Comparison of ENCODE assay signal across 18 cellular contexts in genomic region chr11:1531418-1531817, GRCh38. TPM values are rescaled to one million over a fixed set of nuclear protein-coding genes. Genes with fewer than 3 reads are reported as not detected.
DNase-seq lines count a peak whose midpoint lies in the region; ATAC-seq lines count a peak whose summit lies in the region.
"Had no signal": no experiment of that assay in that cellular context is flagged by ENCODE, and none has a peak within 500 bp of the region (broad histone marks: within the 10 kb centered on the region; RNA-seq: fewer than 3 reads in every experiment).

No MANE protein-coding gene starts in this region.

- no peak overlapping the region for H3K4me3 Mint-ChIP-seq in activated naive CD4-positive, alpha-beta T cell treated with anti-CD3 and anti-CD28 coated beads, Interleukin-2, amount 10 ng/mL, durations not matched to agents 7 days and 5 days
- H3K4me3 Mint-ChIP-seq in central memory CD8-positive, alpha-beta T cell, result no peak overlapping the region
- peak overlapping the region in 2 of 10 donors; percentile 20 to 45 for H3K4me3 Mint-ChIP-seq in naive thymus-derived CD4-positive, alpha-beta T cell
- H3K4me3 Mint-ChIP-seq: neural crest cell had no signal

- 50% methylated on average over 8 of the region's 8 CpGs for WGBS in right cardiac atrium

- H3K27me3 ChIP-seq in right cardiac atrium (ENCODE audit: control insufficient read depth, insufficient read depth), result no peaks in the 10 kb centered on the region
- H3K27me3 ChIP-seq in naive thymus-derived CD4-positive, alpha-beta T cell (ENCODE audit: control insufficient read depth in 2 of 2, insufficient read depth in 2 of 2, low read length in 2 of 2), result no peaks in the 10 kb centered on the region
- H3K27me3 ChIP-seq: colonic mucosa had no signal

- no peaks in the 10 kb centered on the region for H3K27me3 Mint-ChIP-seq in activated naive CD4-positive, alpha-beta T cell treated with anti-CD3 and anti-CD28 coated beads, Interleukin-2, amount 10 ng/mL, durations not matched to agents 7 days and 5 days
- H3K27me3 Mint-ChIP-seq in central memory CD8-positive, alpha-beta T cell, result no peaks in the 10 kb centered on the region
- no peaks in the 10 kb centered on the region for H3K27me3 Mint-ChIP-seq in naive thymus-derived CD4-positive, alpha-beta T cell
- H3K27me3 Mint-ChIP-seq: T-cell had no signal

- no peak for ATAC-seq in central memory CD8-positive, alpha-beta T cell (replicated peaks; ENCODE audit: extremely low read depth, poor library complexity, severe bottlenecking)
- no peak for ATAC-seq in right cardiac atrium
- no peak for ATAC-seq in naive thymus-derived CD4-positive, alpha-beta T cell
- ATAC-seq: T-cell had no signal

- peak overlapping the region; percentile 73 for H3K27ac ChIP-seq in right cardiac atrium (ENCODE audit: low read length)
- peak overlapping the region; percentile 55 for H3K27ac ChIP-seq in temporal lobe (ENCODE audit: low read depth, low read length)
- H3K27ac ChIP-seq in naive thymus-derived CD4-positive, alpha-beta T cell (ENCODE audit: low read depth, low read length), result no peak overlapping the region
- H3K27ac ChIP-seq: colonic mucosa had no signal

- H3K4me1 Mint-ChIP-seq in activated naive CD4-positive, alpha-beta T cell treated with anti-CD3 and anti-CD28 coated beads, Interleukin-2, amount 10 ng/mL, durations not matched to agents 7 days and 5 days, result peaks cover 11% of the 10 kb centered on the region
- peaks cover 41% of the 10 kb centered on the region for H3K4me1 Mint-ChIP-seq in central memory CD8-positive, alpha-beta T cell
- H3K4me1 Mint-ChIP-seq in naive thymus-derived CD4-positive, alpha-beta T cell, result peaks cover 10 to 73% (median 58%) of the 10 kb centered on the region in 7 donors
- H3K4me1 Mint-ChIP-seq: neural crest cell had no signal

- POLR2A ChIA-PET in naive thymus-derived CD4-positive, alpha-beta T cell (lab: Charles Lee), result no interaction called here

- H3K36me3 Mint-ChIP-seq in activated naive CD4-positive, alpha-beta T cell treated with anti-CD3 and anti-CD28 coated beads, Interleukin-2, amount 10 ng/mL, durations not matched to agents 7 days and 5 days, result peaks cover 14% of the 10 kb centered on the region
- H3K36me3 Mint-ChIP-seq in central memory CD8-positive, alpha-beta T cell (ENCODE audit: insufficient read depth), result peaks cover 18% of the 10 kb centered on the region
- peaks cover 0 to 14% (median 2%) of the 10 kb centered on the region in 5 donors for H3K36me3 Mint-ChIP-seq in naive thymus-derived CD4-positive, alpha-beta T cell

- peak overlapping the region; percentile 55 for H3K27ac Mint-ChIP-seq in activated naive CD4-positive, alpha-beta T cell treated with anti-CD3 and anti-CD28 coated beads, Interleukin-2, amount 10 ng/mL, durations not matched to agents 7 days and 5 days
- H3K27ac Mint-ChIP-seq in central memory CD8-positive, alpha-beta T cell (ENCODE audit: low read depth), result peak overlapping the region; percentile 69
- H3K27ac Mint-ChIP-seq in naive thymus-derived CD4-positive, alpha-beta T cell, result peak overlapping the region in 2 of 9 donors; percentile 14 to 19
- H3K27ac Mint-ChIP-seq: T-cell had no signal

- H3K9me3 ChIP-seq in right cardiac atrium (ENCODE audit: control insufficient read depth, low read length), result no peaks in the 10 kb centered on the region
- H3K9me3 ChIP-seq in naive thymus-derived CD4-positive, alpha-beta T cell (ENCODE audit: control insufficient read depth in 2 of 3, low read length in 3 of 3), result no peaks in the 10 kb centered on the region
- H3K9me3 ChIP-seq: colonic mucosa had no signal

- no peaks in the 10 kb centered on the region for H3K9me3 Mint-ChIP-seq in activated naive CD4-positive, alpha-beta T cell treated with anti-CD3 and anti-CD28 coated beads, Interleukin-2, amount 10 ng/mL, durations not matched to agents 7 days and 5 days
- H3K9me3 Mint-ChIP-seq in central memory CD8-positive, alpha-beta T cell, result no peaks in the 10 kb centered on the region
- no peaks in the 10 kb centered on the region for H3K9me3 Mint-ChIP-seq in naive thymus-derived CD4-positive, alpha-beta T cell
- H3K9me3 Mint-ChIP-seq: neural crest cell, T-cell had no signal

- no peak for DNase-seq in activated naive CD4-positive, alpha-beta T cell treated with anti-CD3 and anti-CD28 coated beads, Interleukin-2, amount 10 ng/mL, durations not matched to agents 7 days and 5 days
- no peak for DNase-seq in activated naive CD4-positive, alpha-beta T cell treated with Interleukin-2 at 50 U/mL for 16 hours
- DNase-seq in central memory CD8-positive, alpha-beta T cell (ENCODE audit: low spot score in 2 of 2), result no peak
- DNase-seq in right cardiac atrium, result peak; percentile 19 to 29 (median 25)
- DNase-seq in NCI-H2107 treated with DMSO at 0.1 percent for 48 hours (lab: John Stamatoyannopoulos, UW; ENCODE audit: unreplicated experiment), result no peak
- DNase-seq in naive thymus-derived CD4-positive, alpha-beta T cell, result no peak
- no peak for DNase-seq in NCI-H774 (lab: John Stamatoyannopoulos, UW)
- DNase-seq: activated effector memory CD4-positive, alpha-beta T cell treated with anti-CD3 and anti-CD28 coated beads, Interleukin-2, amount 50 U/mL, for 16 hours; colonic mucosa; GOT3; MM.1S; T-cell had no signal

- CTCF ChIA-PET in activated naive CD4-positive, alpha-beta T cell treated with anti-CD3 and anti-CD28 coated beads, Interleukin-2, amount 10 ng/mL, durations not matched to agents 7 days and 5 days (lab: Charles Lee), result no interaction called here
- CTCF ChIA-PET in naive thymus-derived CD4-positive, alpha-beta T cell (lab: Charles Lee), result interaction anchor here (1.8 kb wide), 1 partner anchor 44 kb away, joined by 6 read pairs; no protein-coding TSS in a partner anchor

- intact Hi-C loops in right cardiac atrium (cut with DNase I), result no loop called here
- intact Hi-C loops in naive thymus-derived CD4-positive, alpha-beta T cell (cut with micrococcal nuclease), result no loop called here

- peaks cover 34% of the 10 kb centered on the region for H3K4me1 ChIP-seq in right cardiac atrium (ENCODE audit: control insufficient read depth, insufficient read depth, low read length)
- H3K4me1 ChIP-seq in naive thymus-derived CD4-positive, alpha-beta T cell (ENCODE audit: control insufficient read depth in 2 of 2, insufficient read depth in 2 of 2, low read length in 2 of 2), result peaks cover 11 to 21% of the 10 kb centered on the region in 2 donors

- peaks cover 0 to 33% (median 6%) of the 10 kb centered on the region in 3 experiments for H3K36me3 ChIP-seq in naive thymus-derived CD4-positive, alpha-beta T cell (ENCODE audit: control insufficient read depth in 2 of 3, insufficient read depth in 3 of 3, low read length in 3 of 3)
- H3K36me3 ChIP-seq: colonic mucosa had no signal

- H3K4me3 ChIP-seq in right cardiac atrium (ENCODE audit: low read length), result no peak overlapping the region
- H3K4me3 ChIP-seq in naive thymus-derived CD4-positive, alpha-beta T cell (ENCODE audit: low read length), result no peak overlapping the region
- H3K4me3 ChIP-seq: colonic mucosa had no signal

RNA-seq across cellular contexts. Expression of gene DUSP8, which starts 40.7 kb away (rescaled TPM):
- total RNA-seq in right cardiac atrium, result 10 to 100 TPM; 10.1 to 15.6 (median 12.3) TPM
- 13.3 TPM for polyA plus RNA-seq in right cardiac atrium
- 7.6 TPM for total RNA-seq in temporal lobe
- 10 to 100 TPM in 2 of 5 experiments, 1 to 10 TPM in 2, under 1 TPM in 1; 0.41 to 79.3 (median 4.4) TPM for total RNA-seq in naive thymus-derived CD4-positive, alpha-beta T cell
- under 1 TPM; 0.22 to 0.35 TPM for polyA plus RNA-seq in naive thymus-derived CD4-positive, alpha-beta T cell

RNA-seq across cellular contexts. Expression of gene MOB2, which starts 44.8 kb away (rescaled TPM):
- total RNA-seq in right cardiac atrium (10 to 100 TPM; 35.0 to 45.0 (median 42.0) TPM), temporal lobe (12.8 TPM)
- polyA plus RNA-seq in right cardiac atrium, result 40.0 TPM
- 10 to 100 TPM; 38.4 to 59.8 (median 51.2) TPM for total RNA-seq in naive thymus-derived CD4-positive, alpha-beta T cell
- polyA plus RNA-seq in naive thymus-derived CD4-positive, alpha-beta T cell, result 10 to 100 TPM; 37.6 to 53.8 TPM

RNA-seq across cellular contexts. Expression of gene KRTAP5-1, which starts 53.7 kb away (rescaled TPM):
- not detected for total RNA-seq in right cardiac atrium
- polyA plus RNA-seq in right cardiac atrium, result not detected
- total RNA-seq in temporal lobe, result not detected
- not detected for total RNA-seq in naive thymus-derived CD4-positive, alpha-beta T cell
- polyA plus RNA-seq in naive thymus-derived CD4-positive, alpha-beta T cell, result not detected
- total RNA-seq: colonic mucosa, glomerular endothelial cell, HT-29, left cardiac atrium, neural crest cell, T-cell had no signal
- polyA plus RNA-seq: AG04450 had no signal

Comparison
In these comparisons a context has a peak if more than half of its experiments do, and no peak if none do; other contexts are left out.
1. DNase-seq: peak in right cardiac atrium (3 of 3); none in activated naive CD4-positive, alpha-beta T cell treated with anti-CD3 and anti-CD28 coated beads, Interleukin-2, amount 10 ng/mL, durations not matched to agents 7 days and 5 days (single experiment), activated naive CD4-positive, alpha-beta T cell treated with Interleukin-2 at 50 U/mL for 16 hours (single experiment), central memory CD8-positive, alpha-beta T cell (0 of 2), NCI-H2107 treated with DMSO at 0.1 percent for 48 hours (single experiment), naive thymus-derived CD4-positive, alpha-beta T cell (0 of 9) and NCI-H774 (single experiment).